20 cellular contexts compared by ENCODE assay signal in genomic region chr20:50356962-50357782, GRCh38.
"Had no signal": no experiment of that assay in that cellular context is flagged by ENCODE, and none has a peak within 500 bp of the region (broad histone marks: within the 10 kb centered on the region; RNA-seq: fewer than 3 reads in every experiment).

No MANE protein-coding gene starts in this region.

- H3K27ac ChIP-seq: breast epithelium had no signal

- H3K4me3 Mint-ChIP-seq: activated CD4-positive, alpha-beta T cell treated with anti-CD3 and anti-CD28 coated beads, Interleukin-2, amount 10 ng/mL, durations not matched to agents 24 days and 14 days; activated CD8-positive, alpha-beta memory T cell treated with anti-CD3 and anti-CD28 coated beads, Interleukin-2, amount 10 ng/mL, durations not matched to agents 7 days and 5 days; activated naive CD4-positive, alpha-beta T cell treated with anti-CD3 and anti-CD28 coated beads, Interleukin-2, amount 50 U/mL, for 24 hours; activated T-cell treated with anti-CD3 and anti-CD28 coated beads, Interleukin-2, amount 50 U/mL, for 24 hours; activated T-helper 1 cell treated with anti-CD3 and anti-CD28 coated beads, Interleukin-12 subunit alpha, Interleukin-12 subunit beta, Interleukin-2, Interleukin-4 antibody, amounts not matched to agents 30 ng/mL and 10 ng/mL and 1 ng/mL, durations not matched to agents 14 hours and 24 hours and 36 hours; T-helper 2 cell treated with Interferon-gamma antibody and Interleukin-4, amounts not matched to agents 5 μg/mL and 100 μg/mL, for 36 hours; WTC11 had no signal

- H3K4me1 ChIP-seq: breast epithelium had no signal

- H3K36me3 Mint-ChIP-seq: activated CD8-positive, alpha-beta memory T cell treated with anti-CD3 and anti-CD28 coated beads, Interleukin-2, amount 10 ng/mL, durations not matched to agents 7 days and 5 days; activated naive CD4-positive, alpha-beta T cell treated with anti-CD3 and anti-CD28 coated beads, Interleukin-2, amount 50 U/mL, for 24 hours; WTC11 had no signal

- ATAC-seq: activated CD8-positive, alpha-beta memory T cell treated with anti-CD3 and anti-CD28 coated beads, Interleukin-2, amount 10 ng/mL, durations not matched to agents 7 days and 5 days; WTC11 had no signal

- H3K27ac Mint-ChIP-seq: activated CD4-positive, alpha-beta T cell treated with anti-CD3 and anti-CD28 coated beads, Interleukin-2, amount 10 ng/mL, durations not matched to agents 24 days and 14 days; activated CD8-positive, alpha-beta memory T cell treated with anti-CD3 and anti-CD28 coated beads, Interleukin-2, amount 10 ng/mL, durations not matched to agents 7 days and 5 days; activated T-cell treated with anti-CD3 and anti-CD28 coated beads, Interleukin-2, amount 50 U/mL, for 24 hours; activated T-helper 1 cell treated with anti-CD3 and anti-CD28 coated beads, Interleukin-12 subunit alpha, Interleukin-12 subunit beta, Interleukin-2, Interleukin-4 antibody, amounts not matched to agents 30 ng/mL and 10 ng/mL and 1 ng/mL, durations not matched to agents 14 hours and 24 hours and 36 hours; T-helper 2 cell treated with Interferon-gamma antibody and Interleukin-4, amounts not matched to agents 5 μg/mL and 100 μg/mL, for 36 hours had no signal

- H3K9me3 ChIP-seq: breast epithelium had no signal

- DNase-seq: activated CD4-positive, alpha-beta T cell treated with anti-CD3 and anti-CD28 coated beads for 1 hour; activated CD4-positive, alpha-beta T cell treated with anti-CD3 and anti-CD28 coated beads, Interleukin-2, amount 10 ng/mL, durations not matched to agents 24 days and 14 days; activated CD4-positive, alpha-beta T cell treated with anti-CD3 and anti-CD28 coated beads, Interleukin-2, amount 50 U/mL, for 48 hours; activated CD8-positive, alpha-beta memory T cell treated with anti-CD3 and anti-CD28 coated beads, Interleukin-2, amount 10 ng/mL, durations not matched to agents 7 days and 5 days; activated effector memory CD4-positive, alpha-beta T cell treated with Interleukin-2 at 50 U/mL for 16 hours; activated naive CD4-positive, alpha-beta T cell; activated T-cell treated with anti-CD3 and anti-CD28 coated beads, Interleukin-2, amount 50 U/mL, for 24 hours; caudate nucleus; Kasumi-1; NCI-H1105 treated with DMSO at 0.1 percent for 48 hours; NCI-H1436 treated with DMSO at 0.1 percent for 48 hours; NCI-H187 treated with DMSO at 0.1 percent for 48 hours; NCI-H2081 treated with DMSO at 0.1 percent for 48 hours; SHP77 treated with DMSO at 0.1 percent for 48 hours; T-helper 1 cell had no signal

- H3K27me3 ChIP-seq: breast epithelium had no signal

- H3K9me3 Mint-ChIP-seq: activated CD4-positive, alpha-beta T cell treated with anti-CD3 and anti-CD28 coated beads, Interleukin-2, amount 10 ng/mL, durations not matched to agents 24 days and 14 days; activated naive CD4-positive, alpha-beta T cell treated with anti-CD3 and anti-CD28 coated beads, Interleukin-2, amount 50 U/mL, for 24 hours; activated T-cell treated with anti-CD3 and anti-CD28 coated beads, Interleukin-2, amount 50 U/mL, for 24 hours; activated T-helper 1 cell treated with anti-CD3 and anti-CD28 coated beads, Interleukin-12 subunit alpha, Interleukin-12 subunit beta, Interleukin-2, Interleukin-4 antibody, amounts not matched to agents 30 ng/mL and 10 ng/mL and 1 ng/mL, durations not matched to agents 14 hours and 24 hours and 36 hours; T-helper 2 cell treated with Interferon-gamma antibody and Interleukin-4, amounts not matched to agents 5 μg/mL and 100 μg/mL, for 36 hours; WTC11 had no signal

- H3K4me3 ChIP-seq: breast epithelium had no signal

- H3K27me3 Mint-ChIP-seq: activated naive CD4-positive, alpha-beta T cell treated with anti-CD3 and anti-CD28 coated beads, Interleukin-2, amount 50 U/mL, for 24 hours; activated T-cell treated with anti-CD3 and anti-CD28 coated beads, Interleukin-2, amount 50 U/mL, for 24 hours had no signal

- H3K36me3 ChIP-seq: breast epithelium had no signal
